Comparison of ENCODE assay signal across 13 cellular contexts in the genomic region with DNA sequence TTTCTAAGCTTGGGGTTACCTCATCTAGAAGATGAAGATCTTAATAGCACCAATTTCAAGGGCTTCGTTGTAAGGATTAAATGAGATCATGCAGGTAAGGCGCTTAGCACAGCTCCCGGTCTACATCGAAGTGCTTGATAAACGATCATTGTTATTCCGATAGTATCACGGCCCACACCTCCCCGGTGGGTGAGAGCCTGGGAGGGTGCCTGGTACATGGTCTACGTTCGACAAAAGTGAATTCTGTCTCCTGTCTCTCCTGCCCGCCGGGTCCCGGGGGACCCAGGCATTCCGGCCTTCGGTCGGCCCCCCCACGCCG. TPM values are rescaled to one million over a fixed set of nuclear protein-coding genes. Genes with fewer than 3 reads are reported as not detected.
DNase-seq lines count a peak whose midpoint lies in the region; TF ChIP-seq lines count a peak whose summit lies in the region.
"Had no signal": no experiment of that assay in that cellular context is flagged by ENCODE, and none has a peak within 500 bp of the region (broad histone marks: within the 10 kb centered on the region; RNA-seq: fewer than 3 reads in every experiment).

No MANE protein-coding gene starts in this region.

- peak overlapping the region in 2 of 3 donors; percentile 62 to 83 for H3K4me3 ChIP-seq in breast epithelium
- H3K4me3 ChIP-seq in ovary: peak overlapping the region; percentile 17
- H3K4me3 ChIP-seq in transverse colon: peak overlapping the region in 3 of 4 donors; percentile 54 to 56 (median 54)
- H3K4me3 ChIP-seq in A673 (ENCODE audit: low read depth, low read length, poor library complexity, severe bottlenecking): no peak overlapping the region

- TF ChIP-seq EP300 in ovary (IDR thresholded peaks at IDR 0.05): no peak
- no peak for TF ChIP-seq EP300 in transverse colon (IDR thresholded peaks at IDR 0.05; ENCODE audit: low read depth)

- H3K4me3 Mint-ChIP-seq in MCF 10A (ENCODE audit: unreplicated experiment) (no peak overlapping the region), glutamatergic neuron (ENCODE audit: unreplicated experiment) (peak overlapping the region; percentile 40)
- H3K4me3 Mint-ChIP-seq: activated naive CD8-positive, alpha-beta T cell; CD8-positive, alpha-beta T cell had no signal

- H3K27me3 ChIP-seq in breast epithelium (peaks cover 0 to 30% of the 10 kb centered on the region in 2 donors), ovary (no peaks in the 10 kb centered on the region), transverse colon (peaks cover 59% of the 10 kb centered on the region), A673 (replicated peaks; ENCODE audit: insufficient read depth, low read depth, low read length, poor library complexity) (peaks cover 46% of the 10 kb centered on the region)

- DNase-seq in breast epithelium (ENCODE audit: low spot score in 2 of 2) (no peak), MCF 10A (ENCODE audit: unreplicated experiment) (no peak), glutamatergic neuron (no peak), ovary (no peak), transverse colon (no peak), NCI-H748 treated with DMSO at 0.1 percent for 48 hours (lab: John Stamatoyannopoulos, UW) (no peak), A673 (ENCODE audit: low spot score) (no peak)
- DNase-seq in activated naive CD4-positive, alpha-beta T cell (lab: John Stamatoyannopoulos, UW): no peak

- H3K27me3 Mint-ChIP-seq in MCF 10A (ENCODE audit: insufficient read depth, unreplicated experiment) (no peaks in the 10 kb centered on the region), glutamatergic neuron (ENCODE audit: unreplicated experiment) (peaks cover 2% of the 10 kb centered on the region)

- H3K4me1 ChIP-seq in breast epithelium: peaks cover 0 to 11% of the 10 kb centered on the region in 2 donors
- H3K4me1 ChIP-seq in ovary (ENCODE audit: insufficient read depth): peaks cover 6% of the 10 kb centered on the region
- H3K4me1 ChIP-seq in transverse colon: peaks cover 3 to 55% (median 35%) of the 10 kb centered on the region in 4 donors
- H3K4me1 ChIP-seq in A673 (ENCODE audit: insufficient read depth, low read length, poor library complexity, severe bottlenecking): no peaks in the 10 kb centered on the region

- intact Hi-C loops in breast epithelium (cut with DNase I; ENCODE audit: low total_unique reads): no loop called here
- intact Hi-C loops in MCF 10A (cut with micrococcal nuclease): no loop called here
- intact Hi-C loops in ovary (cut with DNase I): no loop called here
- intact Hi-C loops in transverse colon (cut with DNase I; ENCODE audit: low total_unique reads): no loop called here
- intact Hi-C loops in A673 (cut with micrococcal nuclease; ENCODE audit: unreplicated experiment): no loop called here

- peak overlapping the region in 1 of 2 donors; percentile 97 for H3K27ac ChIP-seq in breast epithelium
- no peak overlapping the region for H3K27ac ChIP-seq in ovary
- H3K27ac ChIP-seq in transverse colon: peak overlapping the region; percentile 44 to 98 (median 94)
- H3K27ac ChIP-seq in A673 (ENCODE audit: low read depth, low read length, poor library complexity, severe bottlenecking): no peak overlapping the region

- whole genome bisulfite sequencing in ovary, 3 donors: 8 to 13% (median 12%) methylated on average over 18 of the region's 18 CpGs
- whole genome bisulfite sequencing in transverse colon (ENCODE audit: low coverage in 1 of 2), 2 donors: 25% methylated on average over 14 of the region's 18 CpGs; no CpG with 5 or more reads in 1 of the 2 donors

- H3K9me3 ChIP-seq in breast epithelium: no peaks in the 10 kb centered on the region
- H3K9me3 ChIP-seq in ovary: no peaks in the 10 kb centered on the region
- no peaks in the 10 kb centered on the region for H3K9me3 ChIP-seq in transverse colon
- H3K9me3 ChIP-seq in A673 (ENCODE audit: low read depth, low read length, poor library complexity, severe bottlenecking): no peaks in the 10 kb centered on the region

- H3K36me3 ChIP-seq in breast epithelium (no peaks in the 10 kb centered on the region), ovary (no peaks in the 10 kb centered on the region), transverse colon (no peaks in the 10 kb centered on the region), A673 (ENCODE audit: insufficient read depth, low read length, poor library complexity, severe bottlenecking) (no peaks in the 10 kb centered on the region)

- TF ChIP-seq POLR2A in breast epithelium (IDR thresholded peaks at IDR 0.05): no peak
- no peak for TF ChIP-seq POLR2A in ovary (IDR thresholded peaks at IDR 0.05)
- TF ChIP-seq POLR2A in transverse colon (IDR thresholded peaks at IDR 0.05): no peak

- TF ChIP-seq CTCF in breast epithelium (IDR thresholded peaks at IDR 0.05) (no peak), MCF 10A (IDR thresholded peaks at IDR 0.05; ENCODE audit: unreplicated experiment) (no peak), glutamatergic neuron (IDR thresholded peaks at IDR 0.05; ENCODE audit: partially characterized antibody, unreplicated experiment) (no peak), ovary (IDR thresholded peaks at IDR 0.05) (no peak), transverse colon (IDR thresholded peaks at IDR 0.05) (no peak), A673 (conservative IDR thresholded peaks at IDR 0.05; ENCODE audit: low read depth, low read length) (no peak)

- H3K4me1 Mint-ChIP-seq in MCF 10A (ENCODE audit: insufficient read depth, unreplicated experiment) (no peaks in the 10 kb centered on the region), glutamatergic neuron (ENCODE audit: low read depth, unreplicated experiment) (no peaks in the 10 kb centered on the region)

- BruUV-seq in MCF 10A (replicated peaks; lab: Mats Ljungman, UMichigan) (no TSS peak), A673 (replicated peaks; lab: Mats Ljungman, UMichigan) (no TSS peak)

- CTCF ChIA-PET in MCF 10A (lab: Yijun Ruan, JAX) (no interaction called here), A673 (lab: Charles Lee) (interaction anchor here (0.5 kb wide), 1 partner anchor 522 kb away, joined by 5 read pairs; no protein-coding TSS in a partner anchor)

- H3K36me3 Mint-ChIP-seq in MCF 10A (ENCODE audit: insufficient read depth, unreplicated experiment): no peaks in the 10 kb centered on the region
- no peaks in the 10 kb centered on the region for H3K36me3 Mint-ChIP-seq in glutamatergic neuron (ENCODE audit: unreplicated experiment)
- H3K36me3 Mint-ChIP-seq: activated naive CD8-positive, alpha-beta T cell; CD8-positive, alpha-beta T cell had no signal

- H3K27ac Mint-ChIP-seq in MCF 10A (ENCODE audit: low read depth, unreplicated experiment) (no peak overlapping the region), glutamatergic neuron (ENCODE audit: unreplicated experiment) (no peak overlapping the region)
- H3K27ac Mint-ChIP-seq: activated naive CD8-positive, alpha-beta T cell; CD8-positive, alpha-beta T cell had no signal

- H3K9me3 Mint-ChIP-seq in MCF 10A (ENCODE audit: unreplicated experiment) (peaks cover 36% of the 10 kb centered on the region), glutamatergic neuron (ENCODE audit: unreplicated experiment) (peaks cover 3% of the 10 kb centered on the region)

- in situ Hi-C loops in transverse colon (cut with MboI; ENCODE audit: low pct_ligation_motif_present in 1 of 4, low pct_unique_long_range_greater_than_20kb in 1 of 4, low sequenced_read_pairs in 3 of 4): no loop called here

- POLR2A ChIA-PET in MCF 10A (lab: Yijun Ruan, JAX) (no interaction called here), A673 (lab: Charles Lee; ENCODE audit: low non-redundant PET) (no interaction called here)

RNA-seq across cellular contexts. Expression of gene MYH14, which starts 0.5 kb away (rescaled TPM):
- total RNA-seq in breast epithelium (10 to 100 TPM; 16.6 to 24.7 (median 19.3) TPM), MCF 10A (2022) (not detected in 2 replicates), glutamatergic neuron (ENCODE audit: unreplicated experiment) (0.59 TPM), ovary (10 to 100 TPM in 3 of 7 donors, 1 to 10 TPM in 2, under 1 TPM in 2; 0.23 to 82.1 (median 7.4) TPM), transverse colon (100 to 1,000 TPM; 321 to 814 (median 393) TPM), A673 (2021) (0.84 and 1.4 TPM in 2 replicates)
- polyA plus RNA-seq in ovary: under 1 TPM; 0.31 to 0.48 TPM
- total RNA-seq: CD8-positive, alpha-beta T cell; pulmonary artery endothelial cell had no signal

RNA-seq across cellular contexts. Expression of gene IZUMO2, which starts 39.8 kb away (rescaled TPM):
- total RNA-seq in breast epithelium (not detected), MCF 10A (2022) (not detected in 2 replicates), glutamatergic neuron (ENCODE audit: unreplicated experiment) (not detected), ovary (not detected), transverse colon (not detected), A673 (2021) (not detected in 2 replicates)
- not detected for polyA plus RNA-seq in ovary
- total RNA-seq: A172; CD8-positive, alpha-beta T cell; pulmonary artery endothelial cell had no signal
- polyA plus RNA-seq: esophagus had no signal

Comparison
In these comparisons a context has a peak if more than half of its experiments do, and no peak if none do; other contexts are left out.
1. H3K27ac ChIP-seq: peak in transverse colon (4 of 4); none in ovary (0 of 2) and A673 (single experiment).